In genomic region chr20:6074145-6074561, GRCh38 we compare ENCODE assay signal across 1 cellular context.
TF ChIP-seq lines count a peak whose summit lies in the region.

No MANE protein-coding gene starts in this region.

TF ChIP-seq in HepG2, 621 proteins besides CTCF, POLR2A, EP300 and RAD21 (continued from another document and continues in another):
- TF ChIP-seq ZNF792 (CRISPR knock-in tag; IDR thresholded peaks at IDR 0.05) = peak; percentile 53; the same call in 1 of the 2 replicates
- no peak for TF ChIP-seq NFKB2 (CRISPR knock-in tag; IDR thresholded peaks at IDR 0.05; ENCODE audit: borderline replicate concordance)
- TF ChIP-seq HMG20B (CRISPR knock-in tag; conservative IDR thresholded peaks at IDR 0.05) = no peak
- no peak for TF ChIP-seq ZSCAN5A (CRISPR knock-in tag; IDR thresholded peaks at IDR 0.05; ENCODE audit: borderline replicate concordance)
- no peak for TF ChIP-seq TCF7L2 (IDR thresholded peaks at IDR 0.05; ENCODE audit: low read depth, low read length)
- no peak for TF ChIP-seq MEF2D (CRISPR knock-in tag; IDR thresholded peaks at IDR 0.05)
- TF ChIP-seq AGO2 (optimal IDR thresholded peaks at IDR 0.05; ENCODE audit: low read depth, low read length) = no peak
- TF ChIP-seq ZFP1 (CRISPR knock-in tag; IDR thresholded peaks at IDR 0.05) = no peak
- no peak for TF ChIP-seq ZNF839 (CRISPR knock-in tag; IDR thresholded peaks at IDR 0.05; ENCODE audit: borderline replicate concordance)
- TF ChIP-seq TARDBP (CRISPR knock-in tag; IDR thresholded peaks at IDR 0.05) = no peak
- peak; percentile 38; the same call in 1 of the 2 replicates for TF ChIP-seq IRF2 (CRISPR knock-in tag; IDR thresholded peaks at IDR 0.05)
- no peak for TF ChIP-seq ZNF747 (CRISPR knock-in tag; IDR thresholded peaks at IDR 0.05; ENCODE audit: borderline replicate concordance)
- no peak for TF ChIP-seq ELF1 (CRISPR knock-in tag; IDR thresholded peaks at IDR 0.05)
- TF ChIP-seq FOXC1 (CRISPR knock-in tag; IDR thresholded peaks at IDR 0.05; ENCODE audit: borderline replicate concordance) = no peak
- TF ChIP-seq CREM (IDR thresholded peaks at IDR 0.05) = no peak
- TF ChIP-seq CREM (CRISPR knock-in tag; IDR thresholded peaks at IDR 0.05) = no peak
- no peak for TF ChIP-seq ZNF335 (CRISPR knock-in tag; IDR thresholded peaks at IDR 0.05)
- TF ChIP-seq ZSCAN25 (CRISPR knock-in tag; IDR thresholded peaks at IDR 0.05) = no peak
- no peak for TF ChIP-seq ZNF329 (CRISPR knock-in tag; IDR thresholded peaks at IDR 0.05; ENCODE audit: low read depth)
- peak; percentile 16 for TF ChIP-seq JARID2 (CRISPR knock-in tag; IDR thresholded peaks at IDR 0.05; ENCODE audit: insufficient replicate concordance)
- TF ChIP-seq ZNF138 (CRISPR knock-in tag; IDR thresholded peaks at IDR 0.05; ENCODE audit: low read depth) = no peak
- TF ChIP-seq NFE2L2 (IDR thresholded peaks at IDR 0.05; ENCODE audit: low read length) = no peak
- no peak for TF ChIP-seq DNMT3B (CRISPR knock-in tag; conservative IDR thresholded peaks at IDR 0.05)
- TF ChIP-seq MLLT10 (CRISPR knock-in tag; IDR thresholded peaks at IDR 0.05) = no peak
- no peak for TF ChIP-seq TBX3 (IDR thresholded peaks at IDR 0.05; ENCODE audit: borderline replicate concordance)
- no peak for TF ChIP-seq FOXP1 (IDR thresholded peaks at IDR 0.05)
- no peak for TF ChIP-seq FOXP1 (CRISPR knock-in tag; IDR thresholded peaks at IDR 0.05)
- TF ChIP-seq KLF9 (CRISPR knock-in tag; IDR thresholded peaks at IDR 0.05; ENCODE audit: low read depth) = no peak
- no peak; the same call in 1 of the 2 replicates for TF ChIP-seq HNF1B (CRISPR knock-in tag; IDR thresholded peaks at IDR 0.05)
- TF ChIP-seq NFE2L1 (CRISPR knock-in tag; IDR thresholded peaks at IDR 0.05; ENCODE audit: borderline replicate concordance) = no peak
- no peak for TF ChIP-seq REPIN1 (CRISPR knock-in tag; IDR thresholded peaks at IDR 0.05; ENCODE audit: borderline replicate concordance, low read depth)
- no peak for TF ChIP-seq ZSCAN30 (CRISPR knock-in tag; IDR thresholded peaks at IDR 0.05)
- no peak for TF ChIP-seq NBN (conservative IDR thresholded peaks at IDR 0.05)
- no peak for TF ChIP-seq THAP7 (CRISPR knock-in tag; IDR thresholded peaks at IDR 0.05)
- 0 out of 2 replicates have a peak, but pooled peaks have one; percentile 35 for TF ChIP-seq ZBED4 (CRISPR knock-in tag; IDR thresholded peaks at IDR 0.05; ENCODE audit: borderline replicate concordance)
- TF ChIP-seq ZNF687 (CRISPR knock-in tag; IDR thresholded peaks at IDR 0.05) = peak; percentile 21; the same call in 1 of the 2 replicates
- TF ChIP-seq SP5 (CRISPR knock-in tag; IDR thresholded peaks at IDR 0.05; ENCODE audit: borderline replicate concordance, low read depth) = no peak
- TF ChIP-seq SNAPC4 (CRISPR knock-in tag; IDR thresholded peaks at IDR 0.05) = no peak
- TF ChIP-seq ZSCAN9 (CRISPR knock-in tag; IDR thresholded peaks at IDR 0.05; ENCODE audit: borderline replicate concordance) = no peak
- no peak for TF ChIP-seq ZNF891 (CRISPR knock-in tag; IDR thresholded peaks at IDR 0.05)
- TF ChIP-seq ZNF235 (CRISPR knock-in tag; IDR thresholded peaks at IDR 0.05; ENCODE audit: borderline replicate concordance) = no peak
- no peak for TF ChIP-seq ZNF275 (CRISPR knock-in tag; IDR thresholded peaks at IDR 0.05; ENCODE audit: borderline replicate concordance)
- no peak for TF ChIP-seq ZNF777 (CRISPR knock-in tag; IDR thresholded peaks at IDR 0.05)
- TF ChIP-seq MEIS2 (CRISPR knock-in tag; IDR thresholded peaks at IDR 0.05) = no peak
- no peak for TF ChIP-seq POLR2G (IDR thresholded peaks at IDR 0.05; ENCODE audit: low read depth, low read length)
- peak; percentile 49 for TF ChIP-seq SKI (IDR thresholded peaks at IDR 0.05; ENCODE audit: partially characterized antibody)
- TF ChIP-seq ADNP (CRISPR knock-in tag; IDR thresholded peaks at IDR 0.05) = no peak
- TF ChIP-seq ZBTB44 (CRISPR knock-in tag; IDR thresholded peaks at IDR 0.05) = no peak
- TF ChIP-seq THYN1 (CRISPR knock-in tag; IDR thresholded peaks at IDR 0.05; ENCODE audit: borderline replicate concordance, low read depth) = no peak
